In the genomic region with DNA sequence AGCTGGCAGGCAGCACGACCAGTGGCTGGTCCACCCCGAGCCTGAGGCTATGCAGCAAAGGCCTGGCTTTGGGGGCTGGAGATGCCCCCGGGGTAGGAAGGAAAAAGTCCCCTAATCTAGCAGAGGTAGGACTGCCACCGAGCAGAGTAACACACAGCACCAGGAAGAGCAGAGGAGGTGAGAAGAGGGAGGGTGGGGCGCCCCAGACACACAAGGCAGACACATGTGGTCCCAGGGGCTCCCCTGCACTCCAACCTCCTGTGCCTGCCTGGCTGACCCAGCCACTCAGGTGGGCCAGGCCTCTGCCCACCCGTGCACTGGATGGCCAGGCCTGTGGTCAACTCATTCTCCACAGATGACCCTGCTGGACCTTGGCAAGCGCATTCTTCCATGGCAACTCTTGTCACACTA, we compare ENCODE assay signal across 17 cellular contexts.
DNase-seq lines count a peak whose midpoint lies in the region; ATAC-seq, FAIRE-seq and TF ChIP-seq lines count a peak whose summit lies in the region.
"Had no signal": no experiment of that assay in that cellular context is flagged by ENCODE, and none has a peak within 500 bp of the region (broad histone marks: within the 10 kb centered on the region; RNA-seq: fewer than 3 reads in every experiment).

No MANE protein-coding gene starts in this region.

- CTCF ChIA-PET in H1 (lab: Charles Lee; ENCODE audit: partially characterized antibody), result interaction anchor here (0.7 to 22.2 kb wide), 7 partner anchors 7 to 224 kb away, joined by 3 to 245 read pairs (median 5); no protein-coding TSS in a partner anchor
- CTCF ChIA-PET in naive thymus-derived CD4-positive, alpha-beta T cell (lab: Charles Lee), result no interaction called here

- no peaks in the 10 kb centered on the region for H3K23me2 ChIP-seq in H1 (ENCODE audit: low read depth, low read length)

- H2BK20ac ChIP-seq in H1 (ENCODE audit: low read length), result no peak overlapping the region

- no peaks in the 10 kb centered on the region for H4K20me1 ChIP-seq in H1 (replicated peaks in 1 of 2; ENCODE audit: control insufficient read depth in 1 of 2, insufficient read depth in 2 of 2, low read length in 2 of 2)

- no peak overlapping the region; the same call in 1 of the 2 replicates for H3K18ac ChIP-seq in H1 (ENCODE audit: extremely low read depth, low read length)

- TF ChIP-seq CTCF in heart left ventricle (IDR thresholded peaks at IDR 0.05) (no peak), H1 (IDR thresholded peaks at IDR 0.05; ENCODE audit: control extremely low read depth in 1 of 3, insufficient read depth in 1 of 3, low read depth in 1 of 3, low read length in 3 of 3) (no peak), upper lobe of right lung (IDR thresholded peaks at IDR 0.05) (no peak)

- no peak overlapping the region for H2AFZ ChIP-seq in H1 (ENCODE audit: low read length)

- H3K9me3 Mint-ChIP-seq in naive thymus-derived CD4-positive, alpha-beta T cell, result peaks cover 0 to 3% (median 0%) of the 10 kb centered on the region in 11 donors
- H3K9me3 Mint-ChIP-seq: CD4-positive, CD25-positive, alpha-beta regulatory T cell had no signal

- H3K23ac ChIP-seq in H1 (ENCODE audit: insufficient read length), result no peak overlapping the region

- H3K9me3 ChIP-seq in heart left ventricle (no peaks in the 10 kb centered on the region), H1 (ENCODE audit: insufficient read depth in 2 of 2, low read depth in 1 of 2, low read length in 1 of 2) (no peaks in the 10 kb centered on the region), upper lobe of right lung (no peaks in the 10 kb centered on the region)
- no peaks in the 10 kb centered on the region for H3K9me3 ChIP-seq in naive thymus-derived CD4-positive, alpha-beta T cell (ENCODE audit: control insufficient read depth in 2 of 3, low read length in 3 of 3)

- no peak for TF ChIP-seq RAD21 in H1 (IDR thresholded peaks at IDR 0.05 in 1 of 2, conservative IDR thresholded peaks at IDR 0.05 in 1 of 2; ENCODE audit: low read depth in 2 of 2, low read length in 2 of 2)

- peak in 2 of 5 donors; percentile 31 to 39 for DNase-seq in heart left ventricle
- DNase-seq in Right ventricle myocardium inferior (ENCODE audit: missing footprints), result no peak
- no peak for DNase-seq in H1 (ENCODE audit: low read depth in 1 of 2, low spot score in 2 of 2)
- DNase-seq in naive thymus-derived CD4-positive, alpha-beta T cell, result no peak
- DNase-seq in upper lobe of right lung, result peak; percentile 49
- DNase-seq in Ammon's horn (ENCODE audit: low spot score), result no peak
- no peak for DNase-seq in CD1c-positive myeloid dendritic cell (ENCODE audit: extremely low spot score)
- DNase-seq: CD4-positive, CD25-positive, alpha-beta regulatory T cell; DMS53; HCEC 1CT; NCI-H1105 treated with DMSO at 0.1 percent for 48 hours; NCI-H187 treated with DMSO at 0.1 percent for 48 hours; NCI-H446; NCI-H69; SIG-M5 had no signal

- H4K5ac ChIP-seq in H1 (ENCODE audit: insufficient read length, low read depth, low read length), result no peak overlapping the region

- H3K27ac ChIP-seq in heart left ventricle (peak overlapping the region in 9 of 12 donors; percentile 11 to 97 (median 91)), H1 (ENCODE audit: low read depth, low read length) (no peak overlapping the region), upper lobe of right lung (no peak overlapping the region)
- no peak overlapping the region for H3K27ac ChIP-seq in naive thymus-derived CD4-positive, alpha-beta T cell (ENCODE audit: low read depth, low read length)

- no peak for FAIRE-seq in H1 (lab: Jason Lieb, UNC)
- FAIRE-seq: RCC 7860 had no signal

- no peak overlapping the region for H3K4me2 ChIP-seq in H1 (ENCODE audit: insufficient read depth in 1 of 2, low read depth in 2 of 2, low read length in 2 of 2)

- no peaks in the 10 kb centered on the region for H3K79me2 ChIP-seq in H1 (ENCODE audit: control insufficient read depth in 1 of 2, insufficient read depth in 2 of 2, low read length in 2 of 2)

- no peak overlapping the region for H3K9ac ChIP-seq in H1 (replicated peaks in 1 of 4; ENCODE audit: extremely low read depth in 1 of 4, low read depth in 3 of 4, low read length in 3 of 4)

- H3K4ac ChIP-seq in H1 (replicated peaks; ENCODE audit: insufficient read length, low read depth, low read length), result no peak overlapping the region

- peak overlapping the region in 1 of 9 donors; percentile 28 for H3K27ac Mint-ChIP-seq in naive thymus-derived CD4-positive, alpha-beta T cell
- H3K27ac Mint-ChIP-seq: CD4-positive, CD25-positive, alpha-beta regulatory T cell had no signal

- H3K4me3 Mint-ChIP-seq in naive thymus-derived CD4-positive, alpha-beta T cell, result no peak overlapping the region
- H3K4me3 Mint-ChIP-seq: CD4-positive, CD25-positive, alpha-beta regulatory T cell had no signal

- peaks cover 0 to 92% (median 44%) of the 10 kb centered on the region in 12 donors for H3K4me1 ChIP-seq in heart left ventricle
- no peaks in the 10 kb centered on the region; a peak in 1 of 7 replicates for H3K4me1 ChIP-seq in H1 (replicated peaks in 1 of 4; ENCODE audit: control insufficient read depth in 3 of 4, insufficient read depth in 4 of 4, low read length in 3 of 4)
- H3K4me1 ChIP-seq in naive thymus-derived CD4-positive, alpha-beta T cell (ENCODE audit: control insufficient read depth in 2 of 2, insufficient read depth in 2 of 2, low read length in 2 of 2), result no peaks in the 10 kb centered on the region
- no peaks in the 10 kb centered on the region for H3K4me1 ChIP-seq in upper lobe of right lung

- H3K27me3 Mint-ChIP-seq in naive thymus-derived CD4-positive, alpha-beta T cell, result no peaks in the 10 kb centered on the region

- H3K36me3 Mint-ChIP-seq in naive thymus-derived CD4-positive, alpha-beta T cell, result no peaks in the 10 kb centered on the region
- H3K36me3 Mint-ChIP-seq: CD4-positive, CD25-positive, alpha-beta regulatory T cell had no signal

- peaks cover 5 to 12% (median 7%) of the 10 kb centered on the region in 7 donors for H3K4me1 Mint-ChIP-seq in naive thymus-derived CD4-positive, alpha-beta T cell

- H4K8ac ChIP-seq in H1 (ENCODE audit: extremely low read depth, insufficient read depth, low read length), result 0 out of 2 replicates have a peak overlapping the region, but pooled peaks have one; percentile 71

- H2BK5ac ChIP-seq in H1 (ENCODE audit: low read depth, low read length), result no peak overlapping the region

- TF ChIP-seq EP300 in H1 (IDR thresholded peaks at IDR 0.05; ENCODE audit: borderline replicate concordance in 1 of 2, low read depth in 2 of 2, low read length in 2 of 2), result no peak

- 80 to 82% (median 81%) methylated on average over 7 of the region's 7 CpGs for WGBS in heart left ventricle, 4 donors
- 92% methylated on average over 7 of the region's 7 CpGs; no CpG with 5 or more reads in 1 of the 2 experiments for WGBS in H1 (ENCODE audit: extremely low coverage in 1 of 2, insufficient coverage in 1 of 2, insufficient read length in 1 of 2, insufficient replicate concordance in 2 of 2, low coverage in 1 of 2, low lambda C conversion rate in 2 of 2, missing lambda C conversion rate in 1 of 2), 2 experiments

- no peak for TF ChIP-seq POLR2A in heart left ventricle (IDR thresholded peaks at IDR 0.05)
- TF ChIP-seq POLR2A in H1 (IDR thresholded peaks at IDR 0.05; ENCODE audit: control extremely low read depth in 1 of 2, low read depth in 2 of 2, low read length in 2 of 2), result no peak

- intact Hi-C loops in heart left ventricle (cut with DNase I) (loop anchor here in 1 of 10 donors (5.0 kb wide), 1 partner anchor 111 kb away; a partner anchor contains a TSS), Right ventricle myocardium inferior (cut with DNase I) (no loop called here), upper lobe of right lung (cut with DNase I) (no loop called here)
- intact Hi-C loops in naive thymus-derived CD4-positive, alpha-beta T cell (cut with micrococcal nuclease), result no loop called here

- no peaks in the 10 kb centered on the region for H3K27me3 ChIP-seq in heart left ventricle
- no peaks in the 10 kb centered on the region for H3K27me3 ChIP-seq in H1 (replicated peaks in 1 of 4; ENCODE audit: control insufficient read depth in 3 of 4, extremely low read depth in 1 of 4, insufficient read depth in 3 of 4, low read length in 3 of 4)
- H3K27me3 ChIP-seq in naive thymus-derived CD4-positive, alpha-beta T cell (ENCODE audit: control insufficient read depth in 2 of 2, insufficient read depth in 2 of 2, low read length in 2 of 2), result no peaks in the 10 kb centered on the region
- H3K27me3 ChIP-seq in upper lobe of right lung, result no peaks in the 10 kb centered on the region

- H3K56ac ChIP-seq in H1 (replicated peaks; ENCODE audit: insufficient read length, low read depth, low read length), result no peak overlapping the region

- POLR2A ChIA-PET in H1 (lab: Charles Lee; ENCODE audit: partially characterized antibody), result interaction anchor here (1.0 kb wide), 1 partner anchor 22 kb away, joined by 3 read pairs; no protein-coding TSS in a partner anchor
- POLR2A ChIA-PET in naive thymus-derived CD4-positive, alpha-beta T cell (lab: Charles Lee), result no interaction called here

- no peak overlapping the region for H2BK12ac ChIP-seq in H1 (ENCODE audit: low read depth, low read length)

- H4K91ac ChIP-seq in H1 (replicated peaks; ENCODE audit: insufficient read length, low read length), result no peak overlapping the region

- no peak overlapping the region for H3K14ac ChIP-seq in H1 (ENCODE audit: insufficient read length)

- H3K36me3 ChIP-seq in heart left ventricle (peaks cover 0 to 5% (median 0%) of the 10 kb centered on the region in 9 donors), H1 (ENCODE audit: control insufficient read depth in 2 of 4, insufficient read depth in 4 of 4, low read length in 3 of 4) (no peaks in the 10 kb centered on the region), upper lobe of right lung (no peaks in the 10 kb centered on the region)
- no peaks in the 10 kb centered on the region for H3K36me3 ChIP-seq in naive thymus-derived CD4-positive, alpha-beta T cell (ENCODE audit: control insufficient read depth in 2 of 3, insufficient read depth in 3 of 3, low read length in 3 of 3)

- no peaks in the 10 kb centered on the region for H3K79me1 ChIP-seq in H1 (ENCODE audit: low read depth, low read length)

- H2AK5ac ChIP-seq in H1 (ENCODE audit: low read depth, low read length), result no peak overlapping the region

- H3K4me3 ChIP-seq in heart left ventricle (no peak overlapping the region), H1 (ENCODE audit: extremely low read depth in 1 of 4, insufficient read depth in 2 of 4, low read depth in 3 of 4, low read length in 4 of 4) (no peak overlapping the region), upper lobe of right lung (no peak overlapping the region)
- H3K4me3 ChIP-seq in naive thymus-derived CD4-positive, alpha-beta T cell (ENCODE audit: low read length), result no peak overlapping the region

- H2BK15ac ChIP-seq in H1 (ENCODE audit: low read length), result no peak overlapping the region

- no peak for ATAC-seq in heart left ventricle
- no peak for ATAC-seq in Right ventricle myocardium inferior
- peak; percentile 19 for ATAC-seq in naive thymus-derived CD4-positive, alpha-beta T cell
- no peak for ATAC-seq in upper lobe of right lung
- no peak for ATAC-seq in HG02571 (IDR thresholded peaks at IDR 0.05; ENCODE audit: unreplicated experiment)

- H2BK120ac ChIP-seq in H1 (replicated peaks; ENCODE audit: low read depth, low read length), result no peak overlapping the region

TF ChIP-seq in H1, 55 proteins besides CTCF, POLR2A, EP300 and RAD21 (continues in another document):
- TF ChIP-seq GTF2F1 (IDR thresholded peaks at IDR 0.05; ENCODE audit: borderline replicate concordance, low read depth, low read length), result no peak
- no peak for TF ChIP-seq SP2 (IDR thresholded peaks at IDR 0.05; ENCODE audit: low read length)

Comparison
In these comparisons a context has a peak if more than half of its experiments do, and no peak if none do; other contexts are left out.
1. H3K27ac ChIP-seq: peak in heart left ventricle (9 of 12); none in H1 (single experiment), naive thymus-derived CD4-positive, alpha-beta T cell (single experiment) and upper lobe of right lung (single experiment).